ENCODE assay signal across 8 cellular contexts in genomic region chr22:24837517-24837916, GRCh38. TPM values are rescaled to one million over a fixed set of nuclear protein-coding genes. Genes with fewer than 3 reads are reported as not detected.
DNase-seq lines count a peak whose midpoint lies in the region; ATAC-seq, FAIRE-seq and TF ChIP-seq lines count a peak whose summit lies in the region.
"Not testable (repeated sequence)": the region's sequence is repeated elsewhere in the genome, so short reads cannot be mapped to it uniquely, and the experiment has no call there.
"Had no signal": no experiment of that assay in that cellular context is flagged by ENCODE, and none has a peak within 500 bp of the region (broad histone marks: within the 10 kb centered on the region; RNA-seq: fewer than 3 reads in every experiment).

No MANE protein-coding gene starts in this region.

- TF ChIP-seq RAD21 in H1 (IDR thresholded peaks at IDR 0.05 in 1 of 2, conservative IDR thresholded peaks at IDR 0.05 in 1 of 2; ENCODE audit: low read depth in 2 of 2, low read length in 2 of 2): peak; percentile 24 to 27

- not testable (repeated sequence) for H3K36me3 ChIP-seq in PC-3 (ENCODE audit: low read depth, low read length); H1 (ENCODE audit: control insufficient read depth in 2 of 4, insufficient read depth in 4 of 4, low read length in 3 of 4); right lobe of liver; testis (ENCODE audit: low read depth, missing control alignments)

- ATAC-seq in PC-3, WTC11, right lobe of liver: not testable (repeated sequence)

- not testable (repeated sequence) for H3K27me3 ChIP-seq in H9 (ENCODE audit: insufficient read depth, low read length); PC-3 (ENCODE audit: low read length); H1 (replicated peaks in 1 of 4; ENCODE audit: control insufficient read depth in 3 of 4, extremely low read depth in 1 of 4, insufficient read depth in 3 of 4, low read length in 3 of 4); right lobe of liver; testis

- H3K9me2 ChIP-seq in PC-3 (replicated peaks; ENCODE audit: low read length): not testable (repeated sequence)

- peaks cover 2 to 12% (median 3%) of the 10 kb centered on the region in 3 experiments; a peak in 4 of 7 replicates for H3K36me3 Mint-ChIP-seq in H9 (ENCODE audit: insufficient read depth in 1 of 3, low read depth in 3 of 3)
- not testable (repeated sequence) for H3K36me3 Mint-ChIP-seq in WTC11

- not testable (repeated sequence) for FAIRE-seq in D721Med (lab: Jason Lieb, UNC); H1 (lab: Jason Lieb, UNC)

- H4K8ac ChIP-seq in H9 (replicated peaks; ENCODE audit: insufficient read length, low read depth, low read length); H1 (ENCODE audit: extremely low read depth, insufficient read depth, low read length): not testable (repeated sequence)

- WGBS in H9 (ENCODE audit: extremely low coverage, insufficient read length, low lambda C conversion rate): no CpG with 5 or more reads among the region's 8 CpGs
- WGBS in H1 (ENCODE audit: extremely low coverage in 1 of 2, insufficient coverage in 1 of 2, insufficient read length in 1 of 2, insufficient replicate concordance in 2 of 2, low coverage in 1 of 2, low lambda C conversion rate in 2 of 2, missing lambda C conversion rate in 1 of 2), 2 experiments: 89% methylated on average over 5 of the region's 8 CpGs; no CpG with 5 or more reads in 1 of the 2 experiments
- 22% methylated on average over 1 of the region's 8 CpGs for WGBS in right lobe of liver (ENCODE audit: insufficient coverage, low coverage, low lambda C conversion rate, missing lambda C conversion rate)
- WGBS in testis, 2 donors: 59 to 63% methylated on average over 6 to 8 of the region's 8 CpGs

- H3K4me3 ChIP-seq in PC-3 (ENCODE audit: low read length); H1 (ENCODE audit: extremely low read depth in 1 of 4, insufficient read depth in 2 of 4, low read depth in 3 of 4, low read length in 4 of 4); right lobe of liver; testis: not testable (repeated sequence)

- not testable (repeated sequence) for H2AK5ac ChIP-seq in H9 (ENCODE audit: insufficient read length, low read length); H1 (ENCODE audit: low read depth, low read length)

- CTCF ChIA-PET in PC-3 (lab: Charles Lee): not testable (repeated sequence)
- CTCF ChIA-PET in WTC11 (lab: Charles Lee) (interaction anchor here (0.6 to 1.6 kb wide), 7 partner anchors 13 to 151 kb away, joined by 3 to 12 read pairs (median 4); no protein-coding TSS in a partner anchor), H1 (lab: Charles Lee; ENCODE audit: partially characterized antibody) (interaction anchor here (0.7 to 4.3 kb wide), 13 partner anchors 8 to 220 kb away, joined by 3 to 29 read pairs (median 4); no protein-coding TSS in a partner anchor)

- not testable (repeated sequence) for H3K4me3 Mint-ChIP-seq in H9, WTC11

- H2BK5ac ChIP-seq in H9 (ENCODE audit: insufficient read length, low read length); H1 (ENCODE audit: low read depth, low read length): not testable (repeated sequence)

- TF ChIP-seq POLR2A in H1 (IDR thresholded peaks at IDR 0.05; ENCODE audit: control extremely low read depth in 1 of 2, low read depth in 2 of 2, low read length in 2 of 2); right lobe of liver (IDR thresholded peaks at IDR 0.05); testis (IDR thresholded peaks at IDR 0.05): not testable (repeated sequence)

- not testable (repeated sequence) for H3K4ac ChIP-seq in H9 (ENCODE audit: low read depth, low read length); H1 (replicated peaks; ENCODE audit: insufficient read length, low read depth, low read length)

- not testable (repeated sequence) for H3F3A ChIP-seq in PC-3 (ENCODE audit: low read length, unreplicated experiment)

- peak; percentile 23 for TF ChIP-seq CTCF in D721Med (IDR thresholded peaks at IDR 0.05; ENCODE audit: insufficient read depth, missing control alignments)
- peak; percentile 22; the same call in 1 of the 3 replicates for TF ChIP-seq CTCF in H9 (conservative IDR thresholded peaks at IDR 0.05)
- TF ChIP-seq CTCF in PC-3 (conservative IDR thresholded peaks at IDR 0.05; ENCODE audit: low read depth, low read length); testis (IDR thresholded peaks at IDR 0.05): not testable (repeated sequence)
- peak; percentile 25; the same call in 1 of the 2 replicates for TF ChIP-seq CTCF in WTC11 (IDR thresholded peaks at IDR 0.05)
- TF ChIP-seq CTCF in H1 (IDR thresholded peaks at IDR 0.05; ENCODE audit: control extremely low read depth in 1 of 3, insufficient read depth in 1 of 3, low read depth in 1 of 3, low read length in 3 of 3): peak; percentile 12 to 17 (median 13); a peak in 3 of 4 replicates
- TF ChIP-seq CTCF in right lobe of liver (IDR thresholded peaks at IDR 0.05): peak in 3 of 4 donors; percentile 19 to 38 (median 31)

- not testable (repeated sequence) for H3K23ac ChIP-seq in H9 (ENCODE audit: insufficient read length, low read depth, low read length); H1 (ENCODE audit: insufficient read length)

- H3K9me3 ChIP-seq in H9 (ENCODE audit: control insufficient read depth, low read depth, low read length); PC-3 (ENCODE audit: low read length); H1 (ENCODE audit: insufficient read depth in 2 of 2, low read depth in 1 of 2, low read length in 1 of 2); right lobe of liver; testis: not testable (repeated sequence)

- POLR2A ChIA-PET in PC-3 (lab: Charles Lee; ENCODE audit: unreplicated experiment); WTC11 (lab: Charles Lee); H1 (lab: Charles Lee; ENCODE audit: partially characterized antibody): not testable (repeated sequence)

- peaks cover 12 to 17% of the 10 kb centered on the region in 2 experiments for H3K4me1 Mint-ChIP-seq in H9
- H3K4me1 Mint-ChIP-seq in WTC11: peaks cover 14% of the 10 kb centered on the region

- not testable (repeated sequence) for H3K79me2 ChIP-seq in H9 (ENCODE audit: insufficient read depth, low read length); PC-3 (ENCODE audit: low read length); H1 (ENCODE audit: control insufficient read depth in 1 of 2, insufficient read depth in 2 of 2, low read length in 2 of 2)

- not testable (repeated sequence) for H3K79me1 ChIP-seq in H9 (ENCODE audit: insufficient read depth, low read depth, low read length, poor library complexity, severe bottlenecking); H1 (ENCODE audit: low read depth, low read length)

- H2BK12ac ChIP-seq in H9 (ENCODE audit: insufficient read length, low read depth, low read length); H1 (ENCODE audit: low read depth, low read length): not testable (repeated sequence)

- H3K4me1 ChIP-seq in H9 (ENCODE audit: insufficient read depth, low read length); PC-3 (ENCODE audit: insufficient read depth, low read length); right lobe of liver; testis: not testable (repeated sequence)
- peaks cover 4 to 10% (median 4%) of the 10 kb centered on the region in 4 experiments; a peak in 6 of 7 replicates for H3K4me1 ChIP-seq in H1 (replicated peaks in 1 of 4; ENCODE audit: control insufficient read depth in 3 of 4, insufficient read depth in 4 of 4, low read length in 3 of 4)

- H3K9ac ChIP-seq in H9 (ENCODE audit: extremely low read depth, insufficient read length, low read length); PC-3 (ENCODE audit: low read length); H1 (replicated peaks in 1 of 4; ENCODE audit: extremely low read depth in 1 of 4, low read depth in 3 of 4, low read length in 3 of 4): not testable (repeated sequence)

- H2AFZ ChIP-seq in H9 (ENCODE audit: low read length); PC-3 (ENCODE audit: low read length); H1 (ENCODE audit: low read length): not testable (repeated sequence)

- H4K5ac ChIP-seq in H9 (ENCODE audit: insufficient read length, low read depth, low read length); H1 (ENCODE audit: insufficient read length, low read depth, low read length): not testable (repeated sequence)

- not testable (repeated sequence) for H2BK20ac ChIP-seq in H9 (ENCODE audit: low read depth, low read length, poor library complexity, severe bottlenecking); H1 (ENCODE audit: low read length)

- not testable (repeated sequence) for H3K27ac Mint-ChIP-seq in H9, WTC11

- H2BK120ac ChIP-seq in H9 (ENCODE audit: low read depth, low read length, poor library complexity, severe bottlenecking); H1 (replicated peaks; ENCODE audit: low read depth, low read length): not testable (repeated sequence)

- not testable (repeated sequence) for H3K27ac ChIP-seq in H9 (ENCODE audit: insufficient read length, low read depth, low read length); PC-3 (ENCODE audit: low read length); H1 (ENCODE audit: low read depth, low read length); right lobe of liver; testis

- BruUV-seq in PC-3 (replicated peaks; lab: Mats Ljungman, UMichigan): not testable (repeated sequence)

- H2BK15ac ChIP-seq in H9 (ENCODE audit: low read depth, low read length); H1 (ENCODE audit: low read length): not testable (repeated sequence)

- H3K4me2 ChIP-seq in H9 (ENCODE audit: insufficient read depth, insufficient read length, low read length); PC-3 (ENCODE audit: low read length); H1 (ENCODE audit: insufficient read depth in 1 of 2, low read depth in 2 of 2, low read length in 2 of 2): not testable (repeated sequence)

- H3K27me3 Mint-ChIP-seq in H9 (ENCODE audit: low read depth); WTC11 (ENCODE audit: low read depth): not testable (repeated sequence)

- not testable (repeated sequence) for H3K56ac ChIP-seq in H9 (ENCODE audit: insufficient read length, low read depth, low read length); H1 (replicated peaks; ENCODE audit: insufficient read length, low read depth, low read length)

- not testable (repeated sequence) for DNase-seq in D721Med (ENCODE audit: insufficient read length, low spot score); H9; H1 (ENCODE audit: low read depth in 1 of 2, low spot score in 2 of 2); right lobe of liver
- DNase-seq in PC-3: peak; percentile 14
- DNase-seq in WTC11 (ENCODE audit: low spot score): peak; percentile 60
- peak; percentile 68 for DNase-seq in testis

- H3K18ac ChIP-seq in H9 (ENCODE audit: insufficient read length, low read depth, low read length); H1 (ENCODE audit: extremely low read depth, low read length): not testable (repeated sequence)

- H4K91ac ChIP-seq in H9 (ENCODE audit: insufficient read length, low read depth, low read length); H1 (replicated peaks; ENCODE audit: insufficient read length, low read length): not testable (repeated sequence)

- not testable (repeated sequence) for H4K20me1 ChIP-seq in H9 (ENCODE audit: control insufficient read depth, insufficient read depth, insufficient read length); PC-3 (ENCODE audit: low read length); H1 (replicated peaks in 1 of 2; ENCODE audit: control insufficient read depth in 1 of 2, insufficient read depth in 2 of 2, low read length in 2 of 2)

- not testable (repeated sequence) for TF ChIP-seq EP300 in H1 (IDR thresholded peaks at IDR 0.05; ENCODE audit: borderline replicate concordance in 1 of 2, low read depth in 2 of 2, low read length in 2 of 2)

- intact Hi-C loops in PC-3 (cut with micrococcal nuclease): loop anchor here (1.0 kb wide), 1 partner anchor 69 kb away; no protein-coding TSS in a partner anchor
- intact Hi-C loops in right lobe of liver (cut with DNase I); testis (cut with DNase I; ENCODE audit: low total_unique reads): not testable (repeated sequence)

- not testable (repeated sequence) for H3K23me2 ChIP-seq in H9 (ENCODE audit: insufficient read length, low read depth, low read length, poor library complexity, severe bottlenecking); H1 (ENCODE audit: low read depth, low read length)

- not testable (repeated sequence) for H3K14ac ChIP-seq in H9 (ENCODE audit: insufficient read depth, low read length); H1 (ENCODE audit: insufficient read length)

- not testable (repeated sequence) for H3K9me3 Mint-ChIP-seq in H9, WTC11

- H3T11ph ChIP-seq in H9 (ENCODE audit: low read length): not testable (repeated sequence)

RNA-seq across cellular contexts. Expression of gene SGSM1, which starts 31.5 kb away (rescaled TPM):
- total RNA-seq in H9 (2021) (3.2 and 4.3 TPM in 2 replicates), PC-3 (2014; rRNA removed) (0.29 and 0.35 TPM in 2 replicates), WTC11 (2021) (4.1 to 6.5 TPM (median 6.5 TPM) in 3 replicates), right lobe of liver (under 1 TPM; 0.11 to 0.78 (median 0.41) TPM), testis (1 to 10 TPM; 7.9 to 8.4 TPM)
- 5.2 and 5.4 TPM in 2 replicates for total RNA-seq in H1 (2021; fragmentation: NEBNext Ultra II Directional; extraction: Animal tissue kit (Norgen Biotek cat#: 25700))
- polyA plus RNA-seq in H1 (2011; rRNA removed) (2.8 and 4.6 TPM in 2 replicates), testis (ENCODE audit: insufficient read depth, low read depth, low replicate concordance) (5.1 TPM)
- 3.4 TPM for polyA plus RNA-seq in H1 (2011; cell fraction: cytosol; rRNA removed)
- 9.2 TPM for polyA plus RNA-seq in H1 (2011; cell fraction: nucleus; rRNA removed)
- 3.1 to 3.7 TPM (median 3.3 TPM) in 4 replicates for polyA plus RNA-seq in H1 (2012, experiment 1 of 2)
- 5.7 TPM for polyA plus RNA-seq in H1 (2012, experiment 2 of 2)
- 2.5 TPM for polyA plus RNA-seq in H1 (2013, experiment 1 of 2)
- polyA plus RNA-seq in H1 (2013, experiment 2 of 2): 2.6 TPM
- 9.8 and 10.5 TPM in 2 replicates for polyA minus RNA-seq in H1 (2011; rRNA and poly(A)+ RNA removed)
- polyA minus RNA-seq in H1 (2011; cell fraction: cytosol; rRNA and poly(A)+ RNA removed): 4.8 TPM
- 9.7 TPM for polyA minus RNA-seq in H1 (2011; cell fraction: nucleus; rRNA and poly(A)+ RNA removed)
- total RNA-seq: Daoy had no signal
